Comparison of ENCODE assay signal across 1 cellular context in the genomic region with DNA sequence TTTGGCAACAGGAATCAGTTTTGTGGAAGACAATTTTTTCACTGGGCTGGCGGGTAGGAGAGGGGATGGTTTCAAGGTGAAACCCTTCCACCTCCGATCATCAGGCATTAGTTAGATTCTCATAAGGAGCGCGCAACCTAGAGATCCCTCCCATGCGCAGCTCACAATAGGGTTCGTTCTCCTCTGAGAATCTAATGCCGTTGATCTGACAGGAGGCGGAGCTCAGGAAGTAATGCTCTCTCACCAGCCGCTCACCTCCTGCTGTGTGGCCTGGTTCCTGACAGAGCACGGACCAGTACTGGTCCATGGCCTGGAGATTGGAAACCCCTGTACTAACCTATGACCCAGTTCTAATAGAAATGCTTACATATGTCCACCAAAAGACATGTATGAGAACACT.
TF ChIP-seq lines count a peak whose summit lies in the region.

No MANE protein-coding gene starts in this region.

TF ChIP-seq in WTC11, 78 proteins besides CTCF, POLR2A, EP300 and RAD21 (continued from another document):
- TF ChIP-seq, protein P1, sequence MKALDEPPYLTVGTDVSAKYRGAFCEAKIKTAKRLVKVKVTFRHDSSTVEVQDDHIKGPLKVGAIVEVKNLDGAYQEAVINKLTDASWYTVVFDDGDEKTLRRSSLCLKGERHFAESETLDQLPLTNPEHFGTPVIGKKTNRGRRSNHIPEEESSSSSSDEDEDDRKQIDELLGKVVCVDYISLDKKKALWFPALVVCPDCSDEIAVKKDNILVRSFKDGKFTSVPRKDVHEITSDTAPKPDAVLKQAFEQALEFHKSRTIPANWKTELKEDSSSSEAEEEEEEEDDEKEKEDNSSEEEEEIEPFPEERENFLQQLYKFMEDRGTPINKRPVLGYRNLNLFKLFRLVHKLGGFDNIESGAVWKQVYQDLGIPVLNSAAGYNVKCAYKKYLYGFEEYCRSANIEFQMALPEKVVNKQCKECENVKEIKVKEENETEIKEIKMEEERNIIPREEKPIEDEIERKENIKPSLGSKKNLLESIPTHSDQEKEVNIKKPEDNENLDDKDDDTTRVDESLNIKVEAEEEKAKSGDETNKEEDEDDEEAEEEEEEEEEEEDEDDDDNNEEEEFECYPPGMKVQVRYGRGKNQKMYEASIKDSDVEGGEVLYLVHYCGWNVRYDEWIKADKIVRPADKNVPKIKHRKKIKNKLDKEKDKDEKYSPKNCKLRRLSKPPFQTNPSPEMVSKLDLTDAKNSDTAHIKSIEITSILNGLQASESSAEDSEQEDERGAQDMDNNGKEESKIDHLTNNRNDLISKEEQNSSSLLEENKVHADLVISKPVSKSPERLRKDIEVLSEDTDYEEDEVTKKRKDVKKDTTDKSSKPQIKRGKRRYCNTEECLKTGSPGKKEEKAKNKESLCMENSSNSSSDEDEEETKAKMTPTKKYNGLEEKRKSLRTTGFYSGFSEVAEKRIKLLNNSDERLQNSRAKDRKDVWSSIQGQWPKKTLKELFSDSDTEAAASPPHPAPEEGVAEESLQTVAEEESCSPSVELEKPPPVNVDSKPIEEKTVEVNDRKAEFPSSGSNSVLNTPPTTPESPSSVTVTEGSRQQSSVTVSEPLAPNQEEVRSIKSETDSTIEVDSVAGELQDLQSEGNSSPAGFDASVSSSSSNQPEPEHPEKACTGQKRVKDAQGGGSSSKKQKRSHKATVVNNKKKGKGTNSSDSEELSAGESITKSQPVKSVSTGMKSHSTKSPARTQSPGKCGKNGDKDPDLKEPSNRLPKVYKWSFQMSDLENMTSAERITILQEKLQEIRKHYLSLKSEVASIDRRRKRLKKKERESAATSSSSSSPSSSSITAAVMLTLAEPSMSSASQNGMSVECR (CRISPR knock-in tag; IDR thresholded peaks at IDR 0.05; ENCODE audit: borderline replicate concordance): no peak
- no peak for TF ChIP-seq SP1 (CRISPR knock-in tag; conservative IDR thresholded peaks at IDR 0.05)
- TF ChIP-seq ZMAT4 (CRISPR knock-in tag; IDR thresholded peaks at IDR 0.05): no peak
- no peak for TF ChIP-seq CDX4 (CRISPR knock-in tag; IDR thresholded peaks at IDR 0.05; ENCODE audit: borderline replicate concordance)
- TF ChIP-seq ELF4 (CRISPR knock-in tag; IDR thresholded peaks at IDR 0.05; ENCODE audit: low read depth): no peak
